ENCODE assay signal across 7 cellular contexts in the genomic region with DNA sequence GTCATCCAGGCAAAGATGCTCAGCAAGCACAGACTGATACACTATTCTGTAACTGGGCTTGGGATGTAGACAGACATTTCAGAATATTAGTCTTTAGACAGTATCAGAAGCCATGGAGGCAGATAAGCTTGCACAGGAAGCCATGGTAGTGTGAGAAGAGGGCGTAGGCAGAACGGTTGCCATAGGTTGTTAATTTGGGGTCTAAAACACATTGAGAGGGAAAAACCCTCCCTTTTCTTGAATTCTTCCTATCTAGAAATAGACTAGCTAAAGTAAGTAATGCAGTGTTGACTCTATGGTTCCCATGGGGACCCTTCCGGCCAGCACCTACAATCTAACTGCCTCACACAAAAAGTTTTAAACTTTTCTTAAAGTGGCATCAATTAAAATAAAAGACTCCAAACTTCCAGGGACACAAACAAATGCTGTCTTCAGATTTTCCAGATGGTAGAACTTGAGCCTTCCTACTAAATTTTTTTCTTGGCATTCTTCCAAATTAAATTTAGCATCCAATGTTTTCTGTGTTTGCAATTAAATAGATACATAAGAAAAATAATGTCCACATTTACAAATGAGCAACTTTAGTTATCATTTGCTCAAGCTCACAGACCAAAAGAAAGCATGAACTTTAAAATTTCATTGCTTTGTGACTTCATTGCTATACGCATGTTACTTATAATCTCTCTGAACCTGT. TPM values are rescaled to one million over a fixed set of nuclear protein-coding genes. Genes with fewer than 3 reads are reported as not detected.
DNase-seq lines count a peak whose midpoint lies in the region; ATAC-seq and TF ChIP-seq lines count a peak whose summit lies in the region.

No MANE protein-coding gene starts in this region.

- H3K4me1 Mint-ChIP-seq in endodermal cell, result peaks cover 19% of the 10 kb centered on the region

- no peaks in the 10 kb centered on the region for H3K27me3 Mint-ChIP-seq in endodermal cell (ENCODE audit: insufficient read depth)

- ATAC-seq in psoas muscle, result no peak
- no peak for ATAC-seq in GM19463 (IDR thresholded peaks at IDR 0.05; ENCODE audit: unreplicated experiment)

- WGBS in endodermal cell (ENCODE audit: insufficient coverage in 1 of 2, insufficient read length in 1 of 2), 2 experiments, result 87 to 100% methylated on average over 2 to 4 of the region's 4 CpGs
- WGBS in psoas muscle, 3 donors, result 70 to 77% (median 73%) methylated on average over 4 of the region's 4 CpGs

- H3K27ac ChIP-seq in endodermal cell (ENCODE audit: low read depth, low read length) (no peak overlapping the region), psoas muscle (peak overlapping the region; percentile 100)

- H3K4me1 ChIP-seq in NT2/D1 (ENCODE audit: insufficient read depth, insufficient read length) (no peaks in the 10 kb centered on the region), endodermal cell (ENCODE audit: control insufficient read depth, insufficient read depth, low read length) (no peaks in the 10 kb centered on the region), psoas muscle (peaks cover 35% of the 10 kb centered on the region)

- peak overlapping the region; percentile 79 for H3K4me3 Mint-ChIP-seq in endodermal cell

- in situ Hi-C loops in GM13976 (cut with MboI; ENCODE audit: low sequenced_read_pairs, unreplicated experiment), result no loop called here

- H3K9me3 ChIP-seq in NT2/D1 (ENCODE audit: insufficient read depth, low read length), result no peaks in the 10 kb centered on the region
- no peaks in the 10 kb centered on the region for H3K9me3 ChIP-seq in endodermal cell (ENCODE audit: control insufficient read depth, low read length)
- H3K9me3 ChIP-seq in psoas muscle, result no peaks in the 10 kb centered on the region

- DNase-seq in GM13976 (ENCODE audit: low spot score), result peak; percentile 62
- no peak for DNase-seq in NT2/D1 (ENCODE audit: low read depth, low spot score)
- DNase-seq in endodermal cell, result no peak
- no peak for DNase-seq in psoas muscle
- no peak for DNase-seq in occipital lobe (lab: John Stamatoyannopoulos, UW)
- DNase-seq in activated CD4-positive, alpha-beta T cell treated with anti-CD3 and anti-CD28 coated beads, Interleukin-2, amount 50 U/mL, for 48 hours, result no peak

- H3K9me3 Mint-ChIP-seq in endodermal cell, result no peaks in the 10 kb centered on the region

- H3K27me3 ChIP-seq in NT2/D1 (ENCODE audit: insufficient read depth, insufficient read length), result no peaks in the 10 kb centered on the region
- H3K27me3 ChIP-seq in endodermal cell (ENCODE audit: control insufficient read depth, insufficient read depth, low read length, poor library complexity, severe bottlenecking), result no peaks in the 10 kb centered on the region
- peaks cover 0 to 2% (median 0%) of the 10 kb centered on the region in 3 donors for H3K27me3 ChIP-seq in psoas muscle (ENCODE audit: insufficient read depth in 3 of 3, low read length in 2 of 3)

- TF ChIP-seq CTCF in GM13976 (IDR thresholded peaks at IDR 0.05; ENCODE audit: borderline replicate concordance, control extremely low read depth, extremely low read depth, insufficient read depth, missing control alignments) (no peak), endodermal cell (conservative IDR thresholded peaks at IDR 0.05) (no peak), psoas muscle (IDR thresholded peaks at IDR 0.05) (no peak)

- no peak overlapping the region for H3K27ac Mint-ChIP-seq in endodermal cell

- intact Hi-C loops in psoas muscle (cut with DNase I), result no loop called here

- H3K36me3 ChIP-seq in NT2/D1 (ENCODE audit: insufficient read depth, insufficient read length, low read length), result peaks cover 57% of the 10 kb centered on the region
- H3K36me3 ChIP-seq in endodermal cell (ENCODE audit: control insufficient read depth, insufficient read depth, low read length), result peaks cover 43% of the 10 kb centered on the region
- peaks cover 4 to 51% of the 10 kb centered on the region in 2 donors for H3K36me3 ChIP-seq in psoas muscle (ENCODE audit: insufficient read depth in 1 of 2, low read depth in 1 of 2)

- peak overlapping the region; percentile 93 for H3K4me3 ChIP-seq in NT2/D1 (ENCODE audit: insufficient read length, low read depth)
- H3K4me3 ChIP-seq in endodermal cell (ENCODE audit: low read length), result peak overlapping the region; percentile 92
- H3K4me3 ChIP-seq in psoas muscle, result peak overlapping the region; percentile 97

- peak overlapping the region; percentile 99 for H3K9ac ChIP-seq in NT2/D1 (ENCODE audit: insufficient read length, low read depth)
- H3K9ac ChIP-seq in endodermal cell (ENCODE audit: extremely low read depth, low read length, poor library complexity, severe bottlenecking), result peak overlapping the region; percentile 23

- H3K36me3 Mint-ChIP-seq in endodermal cell (ENCODE audit: low read depth), result peaks cover 44% of the 10 kb centered on the region

RNA-seq across cellular contexts. Expression of gene PRKRA, which starts 1.9 kb away (rescaled TPM):
- total RNA-seq in endodermal cell (10 to 100 TPM; 66.4 to 74.4 TPM), psoas muscle (10 to 100 TPM; 53.1 to 96.2 (median 84.8) TPM), occipital lobe (64.4 TPM)
- 85.6 TPM for polyA plus RNA-seq in endodermal cell (2013, experiment 1 of 2)
- polyA plus RNA-seq in endodermal cell (2013, experiment 2 of 2), result 75.3 TPM
- 100 to 1,000 TPM in 1 of 3 donors, 10 to 100 TPM in 2; 73.0 to 106 (median 84.1) TPM for polyA plus RNA-seq in psoas muscle

RNA-seq across cellular contexts. Expression of gene PJVK, which starts 2.1 kb away (rescaled TPM):
- total RNA-seq in endodermal cell (1 to 10 TPM; 5.5 to 6.3 TPM), psoas muscle (1 to 10 TPM; 1.2 to 1.8 (median 1.4) TPM), occipital lobe (5.0 TPM)
- 2.1 TPM for polyA plus RNA-seq in endodermal cell (2013, experiment 1 of 2)
- polyA plus RNA-seq in endodermal cell (2013, experiment 2 of 2), result 3.6 TPM
- 1 to 10 TPM in 1 of 3 donors, under 1 TPM in 2; 0.34 to 1.5 (median 0.72) TPM for polyA plus RNA-seq in psoas muscle

RNA-seq across cellular contexts. Expression of gene FKBP7, which starts 29.3 kb away (rescaled TPM):
- total RNA-seq in endodermal cell (1 to 10 TPM; 4.1 to 6.3 TPM), psoas muscle (1 to 10 TPM; 2.1 to 4.4 (median 2.9) TPM), occipital lobe (9.5 TPM)
- polyA plus RNA-seq in endodermal cell (2013, experiment 1 of 2), result 25.4 TPM
- polyA plus RNA-seq in endodermal cell (2013, experiment 2 of 2), result 22.7 TPM
- 1 to 10 TPM; 2.5 to 5.6 (median 5.1) TPM for polyA plus RNA-seq in psoas muscle

RNA-seq across cellular contexts. Expression of gene PLEKHA3, which starts 31.1 kb away (rescaled TPM):
- total RNA-seq in endodermal cell (10 to 100 TPM; 21.2 to 22.8 TPM), psoas muscle (10 to 100 TPM; 13.5 to 22.5 (median 17.6) TPM), occipital lobe (16.1 TPM)
- polyA plus RNA-seq in endodermal cell (2013, experiment 1 of 2), result 13.6 TPM
- polyA plus RNA-seq in endodermal cell (2013, experiment 2 of 2), result 16.9 TPM
- polyA plus RNA-seq in psoas muscle, result 1 to 10 TPM; 4.0 to 8.1 (median 4.2) TPM
